ENCODE assay signal across 9 cellular contexts in the genomic region with DNA sequence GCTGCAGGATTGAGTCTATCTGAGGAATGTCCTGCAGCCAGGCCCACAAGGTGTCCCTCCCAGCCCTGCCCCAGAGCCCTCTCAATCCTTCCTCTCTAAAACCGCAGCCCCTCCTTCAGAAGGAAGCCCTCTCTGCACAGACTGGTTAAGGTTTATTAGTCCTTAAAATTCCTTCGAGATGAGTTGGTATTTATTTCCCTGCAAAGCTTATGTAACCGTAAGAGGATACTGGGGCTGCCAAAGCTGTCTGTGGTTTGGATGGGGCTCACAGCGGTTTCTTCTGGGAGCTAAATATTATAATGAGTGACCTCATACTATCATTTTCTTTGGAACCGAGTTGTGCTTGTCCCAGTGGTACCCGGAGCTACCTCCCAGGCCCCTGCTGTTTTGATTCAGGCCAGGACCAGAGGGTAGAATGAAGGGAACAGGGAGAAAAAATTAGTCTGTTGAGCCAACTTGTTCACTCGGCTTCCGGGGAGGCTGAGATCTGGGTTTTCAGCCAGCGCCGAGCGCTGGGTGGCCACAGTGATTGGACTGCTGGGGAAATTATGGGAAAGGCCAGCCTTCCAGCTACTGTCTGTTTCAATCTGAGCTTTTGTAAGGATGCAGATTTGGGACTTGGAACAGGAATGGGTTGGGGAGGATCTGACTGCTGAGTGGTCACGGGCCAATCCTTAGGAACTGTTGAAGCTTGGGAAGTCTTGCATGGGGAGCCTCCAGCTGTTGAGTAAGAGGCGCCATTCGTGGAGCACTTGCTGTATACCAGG.
DNase-seq lines count a peak whose midpoint lies in the region; ATAC-seq and TF ChIP-seq lines count a peak whose summit lies in the region.
"Had no signal": no experiment of that assay in that cellular context is flagged by ENCODE, and none has a peak within 500 bp of the region (broad histone marks: within the 10 kb centered on the region; RNA-seq: fewer than 3 reads in every experiment).

No MANE protein-coding gene starts in this region.

- DNase-seq in AG08396 (ENCODE audit: low spot score) (peak; percentile 87), NCI-H2107 treated with DMSO at 0.1 percent for 48 hours (lab: John Stamatoyannopoulos, UW; ENCODE audit: unreplicated experiment) (peak; percentile 23), epithelial cell of esophagus (ENCODE audit: low read depth) (peak; percentile 88), myocyte (ENCODE audit: low read depth) (peak; percentile 98), mesenteric fat pad (ENCODE audit: low spot score) (no peak)
- DNase-seq in activated CD4-positive, alpha-beta T cell treated with anti-CD3 and anti-CD28 coated beads, Interleukin-2, amount 50 U/mL, for 4 hours: no peak
- DNase-seq in stimulated activated CD4-positive, alpha-beta T cell treated with anti-CD3 and anti-CD28 coated beads, Interleukin-1b, Interleukin-23, amount 100 ng/mL, for 48 hours: no peak

- H3K4me3 ChIP-seq in epithelial cell of esophagus (ENCODE audit: low read length): no peak overlapping the region

- TF ChIP-seq CTCF in epithelial cell of esophagus (IDR thresholded peaks at IDR 0.05; ENCODE audit: insufficient read depth, low read depth, low read length, missing control alignments): no peak

- no peak for ATAC-seq in GM21619 (IDR thresholded peaks at IDR 0.05; ENCODE audit: unreplicated experiment)
- ATAC-seq: left lobe of liver had no signal

Comparison
In these comparisons a context has a peak if more than half of its experiments do, and no peak if none do; other contexts are left out.
1. DNase-seq: peak in AG08396 (single experiment), NCI-H2107 treated with DMSO at 0.1 percent for 48 hours (single experiment), epithelial cell of esophagus (single experiment) and myocyte (single experiment); none in mesenteric fat pad (single experiment), activated CD4-positive, alpha-beta T cell treated with anti-CD3 and anti-CD28 coated beads, Interleukin-2, amount 50 U/mL, for 4 hours (0 of 2) and stimulated activated CD4-positive, alpha-beta T cell treated with anti-CD3 and anti-CD28 coated beads, Interleukin-1b, Interleukin-23, amount 100 ng/mL, for 48 hours (single experiment).